24 cellular contexts compared by ENCODE assay signal in genomic region chr14:99878563-99878962, GRCh38.
"Had no signal": no experiment of that assay in that cellular context is flagged by ENCODE, and none has a peak within 500 bp of the region (broad histone marks: within the 10 kb centered on the region; RNA-seq: fewer than 3 reads in every experiment).

No MANE protein-coding gene starts in this region.

- H3K27me3 ChIP-seq: esophagus muscularis mucosa, heart right ventricle, ovary, suprapubic skin had no signal

- H3K9me3 ChIP-seq: esophagus muscularis mucosa, heart right ventricle, mucosa of descending colon, ovary, prostate gland, suprapubic skin had no signal

- ATAC-seq: activated CD8-positive, alpha-beta T cell treated with anti-CD3 and anti-CD28 coated beads for 36 hours; activated naive CD4-positive, alpha-beta T cell treated with anti-CD3 and anti-CD28 coated beads, Interleukin-2, amount 50 U/mL, for 72 hours; activated T-cell treated with anti-CD3 and anti-CD28 coated beads, Interleukin-2, amount 50 U/mL, for 72 hours; left lobe of liver; natural killer cell treated with Interleukin-12 subunit alpha and Interleukin-12 subunit beta and Interleukin-15 and Interleukin-18, amount 100 ng/mL, for 72 hours had no signal

- H3K27ac ChIP-seq: foreskin keratinocyte, ovary, prostate gland, suprapubic skin had no signal

- H3K36me3 ChIP-seq: ovary, prostate gland, suprapubic skin had no signal

- H3K4me1 ChIP-seq: foreskin keratinocyte, prostate gland had no signal

- DNase-seq: activated CD4-positive, alpha-beta T cell treated with anti-CD3 and anti-CD28 coated beads, Interleukin-2, amount 50 U/mL, for 1 hour; activated CD4-positive, CD25-positive, alpha-beta regulatory T cell treated with anti-CD3 and anti-CD28 coated beads, Interleukin-2, amount 50 U/mL, for 72 hours; activated CD8-positive, alpha-beta T cell treated with anti-CD3 and anti-CD28 coated beads for 36 hours; activated naive CD4-positive, alpha-beta T cell; activated T-cell treated with anti-CD3 and anti-CD28 coated beads for 4 hours; activated T-cell treated with anti-CD3 and anti-CD28 coated beads, Interleukin-2, amount 50 U/mL, for 72 hours; anterior cingulate cortex; dermis blood vessel endothelial cell; effector CD4-positive, alpha-beta T cell; heart right ventricle; mucosa of descending colon; ovary; retina; stimulated activated naive CD4-positive, alpha-beta T cell; T-helper 2 cell; trophoblast cell had no signal

- H3K4me3 ChIP-seq: esophagus muscularis mucosa, heart right ventricle, lung, mucosa of descending colon, ovary, prostate gland, suprapubic skin had no signal
